8 cellular contexts compared by ENCODE assay signal in the genomic region with DNA sequence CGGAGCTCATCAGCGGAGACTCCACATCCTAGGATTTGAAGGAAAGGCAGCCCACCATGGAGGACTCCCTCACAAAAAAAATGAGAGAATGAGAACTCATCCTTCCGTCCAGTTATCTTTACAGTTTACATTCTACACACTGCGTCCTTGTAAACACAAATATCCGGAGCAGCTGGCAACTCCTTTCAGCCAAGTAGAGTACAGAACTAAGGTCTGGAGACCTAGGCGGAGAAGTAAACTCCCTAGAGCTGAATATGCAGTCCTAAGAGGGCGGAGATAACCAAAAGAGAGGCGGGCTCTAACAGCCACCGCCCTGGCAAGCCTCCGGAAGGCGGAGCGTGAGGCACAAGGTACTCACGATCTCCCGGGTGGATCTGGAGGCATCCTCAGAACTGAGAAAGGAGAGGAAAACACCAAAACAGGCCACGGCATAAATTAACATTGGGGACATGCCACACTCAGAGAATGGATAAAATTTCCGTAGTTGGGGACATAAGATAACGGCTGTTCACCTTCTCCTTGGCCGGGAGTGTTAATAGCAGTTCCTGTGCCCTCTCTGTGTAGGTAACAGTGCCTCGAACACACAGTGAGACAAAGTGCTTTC. TPM values are rescaled to one million over a fixed set of nuclear protein-coding genes. Genes with fewer than 3 reads are reported as not detected.
DNase-seq lines count a peak whose midpoint lies in the region; ATAC-seq, FAIRE-seq and TF ChIP-seq lines count a peak whose summit lies in the region.

No MANE protein-coding gene starts in this region.

- intact Hi-C loops in left lung (cut with DNase I), result no loop called here

- CTCF ChIA-PET in A549 (lab: Yijun Ruan, JAX), result interaction anchor here (1.0 to 7.0 kb wide), 7 partner anchors 9 to 331 kb away, joined by 3 to 49 read pairs (median 4); partner anchors contain the start of genes MAN2C1, PTPN9 and SNX33

- peak; percentile 88 to 89 for DNase-seq in A549 (ENCODE audit: low read depth in 1 of 2, low spot score in 1 of 2)
- peak; percentile 48 for DNase-seq in H54 (ENCODE audit: insufficient read length, low spot score)
- peak; percentile 67 for DNase-seq in NCI-H510A treated with DMSO at 0.1 percent for 48 hours (lab: John Stamatoyannopoulos, UW)
- peak; percentile 74 to 78 for DNase-seq in activated CD4-positive, alpha-beta T cell treated with anti-CD3 and anti-CD28 coated beads for 4 hours
- peak; percentile 87 to 91 for DNase-seq in left lung
- DNase-seq in stimulated activated CD4-positive, alpha-beta T cell treated with anti-CD3 and anti-CD28 coated beads, Interleukin-2, amount 100 ng/mL, for 48 hours, result peak; percentile 63 to 68

- ATAC-seq in A549, result peak; percentile 17 to 52; a peak in 3 of 6 replicates
- ATAC-seq in left lung, result peak; percentile 21
- ATAC-seq in HG03135 (IDR thresholded peaks at IDR 0.05; ENCODE audit: unreplicated experiment), result no peak

- WGBS in A549 (ENCODE audit: missing lambda C conversion rate), result 1% methylated on average over 19 of the region's 19 CpGs

- H3K27ac ChIP-seq in A549 (peak overlapping the region; percentile 91 to 92), left lung (peak overlapping the region; percentile 91 to 93)

- H3K4me3 ChIP-seq in A549 (peak overlapping the region; percentile 58), left lung (peak overlapping the region; percentile 42 to 92)

- TF ChIP-seq POLR2A in A549 (IDR thresholded peaks at IDR 0.05; ENCODE audit: low read length) (no peak), H54 (IDR thresholded peaks at IDR 0.05; ENCODE audit: low read depth, low read length) (no peak)

- H3K27me3 ChIP-seq in left lung, result no peaks in the 10 kb centered on the region

- no peaks in the 10 kb centered on the region for H3K36me3 ChIP-seq in left lung

- peaks cover 18% of the 10 kb centered on the region for H3K4me1 ChIP-seq in A549
- peaks cover 23 to 59% of the 10 kb centered on the region in 2 donors for H3K4me1 ChIP-seq in left lung

- FAIRE-seq in A549 (lab: Jason Lieb, UNC) (peak; percentile 73), H54 (lab: Jason Lieb, UNC) (no peak), colon (lab: Jason Lieb, UNC) (peak; percentile 5)

- no peak for TF ChIP-seq CTCF in A549 (IDR thresholded peaks at IDR 0.05)
- TF ChIP-seq CTCF in left lung (IDR thresholded peaks at IDR 0.05), result no peak

- POLR2A ChIA-PET in A549 (lab: Yijun Ruan, JAX), result interaction anchor here (1.2 to 7.3 kb wide), 7 partner anchors 19 to 496 kb away, joined by 3 to 148 read pairs (median 11); partner anchors contain the start of genes IMP3, MAN2C1, PTPN9 and RPP25

- no peak for TF ChIP-seq RAD21 in A549 (conservative IDR thresholded peaks at IDR 0.05 in 1 of 2, IDR thresholded peaks at IDR 0.05 in 1 of 2)

- TF ChIP-seq EP300 in A549 (IDR thresholded peaks at IDR 0.05), result no peak

- H3K9me3 ChIP-seq in A549 (no peaks in the 10 kb centered on the region), left lung (no peaks in the 10 kb centered on the region)

- H3K4me2 ChIP-seq in A549, result peak overlapping the region; percentile 93

TF ChIP-seq in A549, 52 proteins besides CTCF, POLR2A, EP300 and RAD21:
- TF ChIP-seq FOSB (CRISPR knock-in tag; IDR thresholded peaks at IDR 0.05) (no peak), RFX5 (IDR thresholded peaks at IDR 0.05) (no peak), PHF8 (IDR thresholded peaks at IDR 0.05; ENCODE audit: borderline replicate concordance, low read depth) (0 out of 2 replicates have a peak, but pooled peaks have one; percentile 42), REST (IDR thresholded peaks at IDR 0.05) (0 out of 2 replicates have a peak, but pooled peaks have one; percentile 21), TP53 (CRISPR knock-in tag; IDR thresholded peaks at IDR 0.05) (peak; percentile 64; the same call in 1 of the 2 replicates), USF2 (IDR thresholded peaks at IDR 0.05) (no peak), KDM1A (IDR thresholded peaks at IDR 0.05; ENCODE audit: low read depth) (no peak), MAFK (IDR thresholded peaks at IDR 0.05; ENCODE audit: partially characterized antibody) (peak; percentile 13)
- TF ChIP-seq, protein P1, sequence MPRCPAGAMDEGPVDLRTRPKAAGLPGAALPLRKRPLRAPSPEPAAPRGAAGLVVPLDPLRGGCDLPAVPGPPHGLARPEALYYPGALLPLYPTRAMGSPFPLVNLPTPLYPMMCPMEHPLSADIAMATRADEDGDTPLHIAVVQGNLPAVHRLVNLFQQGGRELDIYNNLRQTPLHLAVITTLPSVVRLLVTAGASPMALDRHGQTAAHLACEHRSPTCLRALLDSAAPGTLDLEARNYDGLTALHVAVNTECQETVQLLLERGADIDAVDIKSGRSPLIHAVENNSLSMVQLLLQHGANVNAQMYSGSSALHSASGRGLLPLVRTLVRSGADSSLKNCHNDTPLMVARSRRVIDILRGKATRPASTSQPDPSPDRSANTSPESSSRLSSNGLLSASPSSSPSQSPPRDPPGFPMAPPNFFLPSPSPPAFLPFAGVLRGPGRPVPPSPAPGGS (IDR thresholded peaks at IDR 0.05), result no peak

RNA-seq across cellular contexts. Expression of gene SIN3A, which starts 1.0 kb away (rescaled TPM):
- polyA plus RNA-seq in A549 (2011; rRNA removed), result 46.8 and 48.7 TPM in 2 replicates
- 30.7 and 42.3 TPM in 2 replicates for polyA plus RNA-seq in A549 (2012; cell fraction: cytosol; rRNA removed)
- polyA plus RNA-seq in A549 (2012; cell fraction: nucleus; rRNA removed), result 57.9 and 65.8 TPM in 2 replicates
- 33.9 to 38.6 TPM (median 35.9 TPM) in 3 replicates for polyA plus RNA-seq in A549 (2017; fragmentation: RNase III; extraction: RNeasy Plus Mini Kit Qiagen cat#74134 plus additional on column Dnase treatment)
- 104 TPM in 2 replicates for polyA minus RNA-seq in A549 (2011; rRNA and poly(A)+ RNA removed)
- total RNA-seq in left lung, result 10 to 100 TPM; 49.4 to 50.5 TPM
